ENCODE assay signal across 12 cellular contexts in genomic region chr14:84643438-84643837, GRCh38.
"Had no signal": no experiment of that assay in that cellular context is flagged by ENCODE, and none has a peak within 500 bp of the region (broad histone marks: within the 10 kb centered on the region; RNA-seq: fewer than 3 reads in every experiment).

No MANE protein-coding gene starts in this region.

- H3K9me3 ChIP-seq: breast epithelium, lower lobe of right lung, tibial nerve, vagina had no signal

- ATAC-seq: esophagus mucosa, lower lobe of right lung had no signal

- H3K27me3 Mint-ChIP-seq: activated CD4-positive, alpha-beta memory T cell treated with anti-CD3 and anti-CD28 coated beads, Interleukin-2, amount 10 ng/mL, durations not matched to agents 7 days and 5 days; activated naive CD8-positive, alpha-beta T cell treated with anti-CD3 and anti-CD28 coated beads, Interleukin-2, amount 10 ng/mL, durations not matched to agents 7 days and 5 days had no signal

- H3K4me1 ChIP-seq: breast epithelium, lower lobe of right lung, tibial nerve, vagina had no signal

- H3K4me3 ChIP-seq: breast epithelium, lower lobe of right lung, tibial nerve, vagina had no signal

- H3K4me1 Mint-ChIP-seq: activated CD4-positive, alpha-beta memory T cell treated with anti-CD3 and anti-CD28 coated beads, Interleukin-2, amount 10 ng/mL, durations not matched to agents 7 days and 5 days; activated naive CD8-positive, alpha-beta T cell treated with anti-CD3 and anti-CD28 coated beads, Interleukin-2, amount 10 ng/mL, durations not matched to agents 7 days and 5 days; immature natural killer cell had no signal

- H3K27me3 ChIP-seq: breast epithelium, tibial nerve, vagina had no signal

- H3K27ac ChIP-seq: breast epithelium, lower lobe of right lung, tibial nerve, vagina had no signal

- DNase-seq: activated CD4-positive, alpha-beta memory T cell treated with anti-CD3 and anti-CD28 coated beads, Interleukin-2, amount 10 ng/mL, durations not matched to agents 7 days and 5 days; activated naive CD8-positive, alpha-beta T cell treated with anti-CD3 and anti-CD28 coated beads, Interleukin-2, amount 10 ng/mL, durations not matched to agents 7 days and 5 days; activated T-cell treated with anti-CD3 and anti-CD28 coated beads, Interleukin-2, amount 50 U/mL, for 48 hours; aorta; immature natural killer cell; lower lobe of right lung; midbrain; small intestine had no signal

- H3K27ac Mint-ChIP-seq: activated CD4-positive, alpha-beta memory T cell treated with anti-CD3 and anti-CD28 coated beads, Interleukin-2, amount 10 ng/mL, durations not matched to agents 7 days and 5 days; activated naive CD8-positive, alpha-beta T cell treated with anti-CD3 and anti-CD28 coated beads, Interleukin-2, amount 10 ng/mL, durations not matched to agents 7 days and 5 days; immature natural killer cell had no signal

- H3K4me3 Mint-ChIP-seq: activated CD4-positive, alpha-beta memory T cell treated with anti-CD3 and anti-CD28 coated beads, Interleukin-2, amount 10 ng/mL, durations not matched to agents 7 days and 5 days; activated naive CD8-positive, alpha-beta T cell treated with anti-CD3 and anti-CD28 coated beads, Interleukin-2, amount 10 ng/mL, durations not matched to agents 7 days and 5 days; immature natural killer cell had no signal

- H3K36me3 ChIP-seq: breast epithelium, lower lobe of right lung, tibial nerve, vagina had no signal
